ENCODE assay signal across 26 cellular contexts in genomic region chr6:142805042-142805441, GRCh38.
DNase-seq lines count a peak whose midpoint lies in the region; ATAC-seq, FAIRE-seq and TF ChIP-seq lines count a peak whose summit lies in the region.
"Had no signal": no experiment of that assay in that cellular context is flagged by ENCODE, and none has a peak within 500 bp of the region (broad histone marks: within the 10 kb centered on the region; RNA-seq: fewer than 3 reads in every experiment).

No MANE protein-coding gene starts in this region.

- H3K9me3 Mint-ChIP-seq in activated CD8-positive, alpha-beta memory T cell treated with anti-CD3 and anti-CD28 coated beads, Interleukin-2, amount 10 ng/mL, durations not matched to agents 7 days and 5 days (ENCODE audit: low read depth) = no peaks in the 10 kb centered on the region
- H3K9me3 Mint-ChIP-seq: dendritic cell treated with granulocyte-macrophage colony-stimulating factor and Interleukin-4, amounts not matched to agents 40 ng/mL and 50 ng/mL, for 4 days; neural crest cell had no signal

- H3K4me1 ChIP-seq in right lobe of liver (peaks cover 0 to 28% (median 4%) of the 10 kb centered on the region in 4 donors), HepG2 (ENCODE audit: insufficient read depth, low read length) (no peaks in the 10 kb centered on the region), osteoblast (ENCODE audit: insufficient read depth, low read length) (peaks cover 22% of the 10 kb centered on the region)
- H3K4me1 ChIP-seq: vagina had no signal

- no peak overlapping the region for H3K9ac ChIP-seq in HepG2 (ENCODE audit: insufficient read depth, low read depth, low read length)

- H3K4me2 ChIP-seq in HepG2 (ENCODE audit: low read depth, low read length) (no peak overlapping the region), osteoblast (ENCODE audit: insufficient read depth, low read length) (no peak overlapping the region)
- H3K4me2 ChIP-seq: PC-9 had no signal

- H3K4me3 ChIP-seq in right lobe of liver (no peak overlapping the region), HepG2 (replicated peaks in 1 of 3; ENCODE audit: insufficient read depth in 1 of 3, low read depth in 2 of 3, low read length in 3 of 3) (no peak overlapping the region), osteoblast (ENCODE audit: insufficient read depth, low read length) (no peak overlapping the region)
- H3K4me3 ChIP-seq: esophagus muscularis mucosa, lung, PC-9, vagina had no signal

- in situ Hi-C loops in HepG2 (cut with HindIII; ENCODE audit: extremely low pct_ligation_motif_present, low pct_unique_long_range_greater_than_20kb) = no loop called here

- no peaks in the 10 kb centered on the region for H3K27me3 Mint-ChIP-seq in activated CD8-positive, alpha-beta memory T cell treated with anti-CD3 and anti-CD28 coated beads, Interleukin-2, amount 10 ng/mL, durations not matched to agents 7 days and 5 days
- H3K27me3 Mint-ChIP-seq: dendritic cell treated with granulocyte-macrophage colony-stimulating factor and Interleukin-4, amounts not matched to agents 40 ng/mL and 50 ng/mL, for 4 days had no signal

- H3K4me3 Mint-ChIP-seq in activated CD8-positive, alpha-beta memory T cell treated with anti-CD3 and anti-CD28 coated beads, Interleukin-2, amount 10 ng/mL, durations not matched to agents 7 days and 5 days = no peak overlapping the region
- H3K4me3 Mint-ChIP-seq: dendritic cell treated with granulocyte-macrophage colony-stimulating factor and Interleukin-4, amounts not matched to agents 40 ng/mL and 50 ng/mL, for 4 days; neural crest cell; WTC11 had no signal

- peaks cover 30% of the 10 kb centered on the region for H3K4me1 Mint-ChIP-seq in activated CD8-positive, alpha-beta memory T cell treated with anti-CD3 and anti-CD28 coated beads, Interleukin-2, amount 10 ng/mL, durations not matched to agents 7 days and 5 days
- H3K4me1 Mint-ChIP-seq: neural crest cell had no signal

- POLR2A ChIA-PET in HepG2 (lab: Yijun Ruan, JAX) = no interaction called here

- H3K36me3 ChIP-seq in right lobe of liver = no peaks in the 10 kb centered on the region
- H3K36me3 ChIP-seq in HepG2 (replicated peaks in 1 of 2; ENCODE audit: control insufficient read depth in 1 of 2, insufficient read depth in 2 of 2, low read length in 2 of 2) = peaks cover 0 to 4% of the 10 kb centered on the region in 2 experiments; a peak in 1 of 5 replicates
- H3K36me3 ChIP-seq in osteoblast (ENCODE audit: insufficient read depth, low read length) = no peaks in the 10 kb centered on the region
- H3K36me3 ChIP-seq: esophagus muscularis mucosa, vagina had no signal

- H3K9me3 ChIP-seq in right lobe of liver (no peaks in the 10 kb centered on the region), HepG2 (ENCODE audit: low read length) (no peaks in the 10 kb centered on the region), osteoblast (ENCODE audit: low read depth, low read length) (no peaks in the 10 kb centered on the region)
- H3K9me3 ChIP-seq: esophagus muscularis mucosa, vagina had no signal

- no peak overlapping the region for H2AFZ ChIP-seq in HepG2 (ENCODE audit: low read length)
- H2AFZ ChIP-seq in osteoblast (ENCODE audit: low read length) = no peak overlapping the region
- H2AFZ ChIP-seq: PC-9 had no signal

- TF ChIP-seq CTCF in right lobe of liver (IDR thresholded peaks at IDR 0.05) = no peak
- TF ChIP-seq CTCF in HepG2 (CRISPR knock-in tag; IDR thresholded peaks at IDR 0.05) = no peak
- no peak for TF ChIP-seq CTCF in osteoblast (IDR thresholded peaks at IDR 0.05; ENCODE audit: extremely low read depth, low read depth, low read length)

- H4K20me1 ChIP-seq in HepG2 (ENCODE audit: insufficient read depth, low read length) = no peaks in the 10 kb centered on the region
- H4K20me1 ChIP-seq in osteoblast (ENCODE audit: insufficient read depth, low read length) = no peaks in the 10 kb centered on the region

- no peak for TF ChIP-seq RAD21 in HepG2 (CRISPR knock-in tag; IDR thresholded peaks at IDR 0.05)

- no peak overlapping the region for H3K27ac Mint-ChIP-seq in activated CD8-positive, alpha-beta memory T cell treated with anti-CD3 and anti-CD28 coated beads, Interleukin-2, amount 10 ng/mL, durations not matched to agents 7 days and 5 days
- H3K27ac Mint-ChIP-seq: dendritic cell treated with granulocyte-macrophage colony-stimulating factor and Interleukin-4, amounts not matched to agents 40 ng/mL and 50 ng/mL, for 4 days; WTC11 had no signal

- intact Hi-C loops in right lobe of liver (cut with DNase I) (no loop called here), HepG2 (cut with micrococcal nuclease; ENCODE audit: unreplicated experiment) (no loop called here)

- H3K79me2 ChIP-seq in HepG2 (ENCODE audit: insufficient read depth, low read length) (no peaks in the 10 kb centered on the region), osteoblast (ENCODE audit: insufficient read depth, low read length) (peaks cover 48% of the 10 kb centered on the region)

- ATAC-seq in right lobe of liver (peak in 3 of 4 donors; percentile 9 to 32 (median 25)), HepG2 (no peak)
- no peak for ATAC-seq in activated CD8-positive, alpha-beta memory T cell treated with anti-CD3 and anti-CD28 coated beads, Interleukin-2, amount 10 ng/mL, durations not matched to agents 7 days and 5 days
- ATAC-seq: foreskin keratinocyte, sciatic nerve, WTC11 had no signal

- TF ChIP-seq POLR2A in right lobe of liver (IDR thresholded peaks at IDR 0.05) = no peak
- no peak for TF ChIP-seq POLR2A in HepG2 (IDR thresholded peaks at IDR 0.05; ENCODE audit: insufficient read depth in 1 of 2, low read depth in 2 of 2, low read length in 2 of 2)

- DNase-seq in NCI-H2171 treated with DMSO at 0.1 percent for 48 hours (lab: John Stamatoyannopoulos, UW) (peak; percentile 27), NCI-H2171 (lab: John Stamatoyannopoulos, UW) (no peak), right lobe of liver (no peak), HepG2 (ENCODE audit: low spot score) (no peak), cerebellum (ENCODE audit: low spot score) (peak; percentile 44), osteoblast (ENCODE audit: insufficient read length, low spot score, missing footprints) (no peak)
- no peak for DNase-seq in stimulated activated naive CD4-positive, alpha-beta T cell (lab: John Stamatoyannopoulos, UW)
- DNase-seq in activated CD8-positive, alpha-beta memory T cell treated with anti-CD3 and anti-CD28 coated beads, Interleukin-2, amount 10 ng/mL, durations not matched to agents 7 days and 5 days = no peak
- DNase-seq: activated CD4-positive, alpha-beta T cell treated with anti-CD3 and anti-CD28 coated beads, Interleukin-2, amount 50 U/mL, for 4 hours; activated T-cell treated with anti-CD3 and anti-CD28 coated beads for 4 hours; foreskin keratinocyte; kidney glomerular epithelial cell; NCI-H1694; PC-9; posterior cingulate gyrus; SHP77; stimulated activated CD4-positive, alpha-beta T cell treated with anti-CD3 and anti-CD28 coated beads, Interleukin-12 subunit alpha, Interleukin-12 subunit beta, amount 100 ng/mL, for 4 hours; stimulated activated CD4-positive, alpha-beta T cell treated with anti-CD3 and anti-CD28 coated beads, Interleukin-4, amount 100 ng/mL, for 1 hour had no signal

- CTCF ChIA-PET in HepG2 (lab: Yijun Ruan, JAX; ENCODE audit: low intra/inter-chr PET ratio, low total read pairs) = no interaction called here
- CTCF ChIA-PET in activated CD8-positive, alpha-beta memory T cell treated with anti-CD3 and anti-CD28 coated beads, Interleukin-2, amount 10 ng/mL, durations not matched to agents 7 days and 5 days (lab: Charles Lee) = no interaction called here

- no TSS peak for BruUV-seq in HepG2 (replicated peaks; lab: Mats Ljungman, UMichigan)

- no peak for FAIRE-seq in HepG2 (lab: Jason Lieb, UNC)

- peaks cover 35% of the 10 kb centered on the region for H3K36me3 Mint-ChIP-seq in activated CD8-positive, alpha-beta memory T cell treated with anti-CD3 and anti-CD28 coated beads, Interleukin-2, amount 10 ng/mL, durations not matched to agents 7 days and 5 days
- H3K36me3 Mint-ChIP-seq: WTC11 had no signal

- TF ChIP-seq EP300 in HepG2 (IDR thresholded peaks at IDR 0.05; ENCODE audit: low read depth in 2 of 2, low read length in 2 of 2) (no peak), HepG2 (CRISPR knock-in tag; IDR thresholded peaks at IDR 0.05; ENCODE audit: borderline replicate concordance) (no peak)

- H3K27ac ChIP-seq in right lobe of liver (no peak overlapping the region), HepG2 (ENCODE audit: extremely low read length, insufficient read depth, low read length) (no peak overlapping the region), osteoblast (ENCODE audit: low read depth, low read length) (no peak overlapping the region)
- H3K27ac ChIP-seq: 22Rv1, esophagus muscularis mucosa, foreskin keratinocyte, PC-9, vagina had no signal

- 91% methylated on average over 1 of the region's 1 CpG for WGBS in right lobe of liver (ENCODE audit: insufficient coverage, low coverage, low lambda C conversion rate, missing lambda C conversion rate)
- WGBS in HepG2 (ENCODE audit: low lambda C conversion rate) = 100% methylated on average over 1 of the region's 1 CpG

- H3K27me3 ChIP-seq in right lobe of liver (no peaks in the 10 kb centered on the region), HepG2 (ENCODE audit: control insufficient read depth in 1 of 2, insufficient read depth in 2 of 2, low read length in 2 of 2) (no peaks in the 10 kb centered on the region), osteoblast (ENCODE audit: insufficient read depth, low read length) (no peaks in the 10 kb centered on the region)
- H3K27me3 ChIP-seq: esophagus muscularis mucosa, foreskin keratinocyte, vagina had no signal

TF ChIP-seq in HepG2, 621 proteins besides CTCF, POLR2A, EP300 and RAD21:
- TF ChIP-seq KLF11 (CRISPR knock-in tag; IDR thresholded peaks at IDR 0.05) (no peak), MTERF4 (CRISPR knock-in tag; IDR thresholded peaks at IDR 0.05) (no peak)

Comparison
In these comparisons a context has a peak if more than half of its experiments do, and no peak if none do; other contexts are left out.
1. DNase-seq: peak in NCI-H2171 treated with DMSO at 0.1 percent for 48 hours (single experiment) and cerebellum (single experiment); none in NCI-H2171 (single experiment), right lobe of liver (0 of 3), HepG2 (single experiment), osteoblast (single experiment), stimulated activated naive CD4-positive, alpha-beta T cell (0 of 6) and activated CD8-positive, alpha-beta memory T cell treated with anti-CD3 and anti-CD28 coated beads, Interleukin-2, amount 10 ng/mL, durations not matched to agents 7 days and 5 days (single experiment).
2. ATAC-seq: peak in right lobe of liver (3 of 4); none in HepG2 (single experiment) and activated CD8-positive, alpha-beta memory T cell treated with anti-CD3 and anti-CD28 coated beads, Interleukin-2, amount 10 ng/mL, durations not matched to agents 7 days and 5 days (single experiment).